1 cellular context compared by ENCODE assay signal in the genomic region with DNA sequence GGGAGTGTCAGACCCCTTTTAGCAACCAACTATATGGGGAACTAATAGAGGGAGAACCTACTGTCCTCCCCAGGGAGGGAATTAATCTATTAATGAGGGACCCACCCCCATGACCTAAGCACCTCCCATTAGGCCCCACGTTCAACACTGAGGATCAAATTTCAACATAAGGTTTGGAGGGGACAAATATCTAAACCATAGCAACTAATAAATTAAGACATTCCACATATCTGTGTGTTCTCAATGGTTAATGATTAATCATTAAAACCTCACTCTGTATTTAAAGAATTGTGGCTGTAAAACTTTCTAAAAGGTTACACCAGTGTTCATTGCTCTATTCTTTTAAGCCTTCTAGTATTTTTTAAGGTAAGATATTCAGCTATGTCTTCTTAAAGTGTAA.
TF ChIP-seq lines count a peak whose summit lies in the region.

No MANE protein-coding gene starts in this region.

TF ChIP-seq in A549, 52 proteins besides CTCF, POLR2A, EP300 and RAD21 (continued from another document):
- TF ChIP-seq, protein P1, sequence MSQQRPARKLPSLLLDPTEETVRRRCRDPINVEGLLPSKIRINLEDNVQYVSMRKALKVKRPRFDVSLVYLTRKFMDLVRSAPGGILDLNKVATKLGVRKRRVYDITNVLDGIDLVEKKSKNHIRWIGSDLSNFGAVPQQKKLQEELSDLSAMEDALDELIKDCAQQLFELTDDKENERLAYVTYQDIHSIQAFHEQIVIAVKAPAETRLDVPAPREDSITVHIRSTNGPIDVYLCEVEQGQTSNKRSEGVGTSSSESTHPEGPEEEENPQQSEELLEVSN (IDR thresholded peaks at IDR 0.05; ENCODE audit: borderline replicate concordance, low read depth) = no peak
- TF ChIP-seq CBX8 (IDR thresholded peaks at IDR 0.05) = no peak
- TF ChIP-seq RFX5 (IDR thresholded peaks at IDR 0.05) = no peak
- TF ChIP-seq EHF (CRISPR knock-in tag; IDR thresholded peaks at IDR 0.05) = no peak
- no peak for TF ChIP-seq RCOR1 (IDR thresholded peaks at IDR 0.05; ENCODE audit: low read depth, low read length)
- TF ChIP-seq ZSCAN20 (CRISPR knock-in tag; IDR thresholded peaks at IDR 0.05) = no peak
- no peak for TF ChIP-seq MAZ (IDR thresholded peaks at IDR 0.05; ENCODE audit: borderline replicate concordance, low read depth, low read length)
- TF ChIP-seq JUN (IDR thresholded peaks at IDR 0.05) = no peak
- no peak for TF ChIP-seq FOSL2 (IDR thresholded peaks at IDR 0.05)
- TF ChIP-seq FOSL2 (CRISPR knock-in tag; IDR thresholded peaks at IDR 0.05) = no peak
- TF ChIP-seq BCL3 (IDR thresholded peaks at IDR 0.05) = no peak
- no peak for TF ChIP-seq HEYL (CRISPR knock-in tag; IDR thresholded peaks at IDR 0.05)
- no peak for TF ChIP-seq ESRRA (IDR thresholded peaks at IDR 0.05; ENCODE audit: borderline replicate concordance, low read length)
- TF ChIP-seq ZFP36 (IDR thresholded peaks at IDR 0.05; ENCODE audit: borderline replicate concordance, partially characterized antibody) = no peak
TF ChIP-seq in A549: peak in this region for 0.
